13 cellular contexts compared by ENCODE assay signal in the genomic region with DNA sequence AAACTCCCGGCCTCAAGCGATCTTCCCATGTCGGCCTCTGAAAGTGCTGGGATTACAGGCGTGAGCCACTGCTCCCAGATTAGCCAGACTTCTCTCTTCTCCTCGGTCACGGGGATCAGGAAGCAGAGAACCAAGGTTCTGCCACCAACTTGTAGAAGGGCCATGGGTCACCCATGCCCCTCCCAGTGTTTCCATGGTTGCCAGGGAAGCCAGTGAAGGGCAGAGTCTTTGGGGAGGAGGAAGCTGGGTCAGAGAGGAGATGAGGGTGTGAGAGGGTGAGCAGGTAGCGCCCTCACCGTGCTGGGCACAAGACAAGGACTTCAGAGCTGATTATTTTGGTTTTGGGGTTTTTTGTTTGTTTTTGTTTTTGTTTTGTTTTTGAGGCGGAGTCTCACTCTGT.
DNase-seq lines count a peak whose midpoint lies in the region; ATAC-seq and TF ChIP-seq lines count a peak whose summit lies in the region.
"Had no signal": no experiment of that assay in that cellular context is flagged by ENCODE, and none has a peak within 500 bp of the region (broad histone marks: within the 10 kb centered on the region; RNA-seq: fewer than 3 reads in every experiment).

No MANE protein-coding gene starts in this region.

- H3K4me3 Mint-ChIP-seq in CD4-positive, alpha-beta T cell, result no peak overlapping the region

- H4K20me1 ChIP-seq in osteoblast (ENCODE audit: insufficient read depth, low read length), result no peaks in the 10 kb centered on the region

- DNase-seq in CD4-positive, alpha-beta T cell, result no peak
- peak; percentile 59 for DNase-seq in NOMO-1 treated with DMSO at 0.1 percent for 48 hours (lab: John Stamatoyannopoulos, UW; ENCODE audit: unreplicated experiment)
- peak in 1 of 2 donors; percentile 43 for DNase-seq in heart right ventricle
- peak; percentile 34 for DNase-seq in osteoblast (ENCODE audit: insufficient read length, low spot score, missing footprints)
- DNase-seq in stimulated activated naive CD4-positive, alpha-beta T cell treated with Interleukin-2 at 50 U/mL for 16 hours (lab: John Stamatoyannopoulos, UW), result no peak
- no peak for DNase-seq in GM10248 (ENCODE audit: extremely low spot score)
- no peak for DNase-seq in activated CD4-positive, alpha-beta T cell treated with anti-CD3 and anti-CD28 coated beads for 48 hours
- DNase-seq: brain microvascular endothelial cell, NCI-H1694 treated with DMSO at 0.1 percent for 48 hours, PC-9, uterus had no signal

- H3K4me1 ChIP-seq in heart right ventricle, result peaks cover 10 to 84% (median 30%) of the 10 kb centered on the region in 9 donors
- peaks cover 12% of the 10 kb centered on the region for H3K4me1 ChIP-seq in osteoblast (ENCODE audit: insufficient read depth, low read length)
- H3K4me1 ChIP-seq: prostate gland had no signal

- no peaks in the 10 kb centered on the region for H3K36me3 Mint-ChIP-seq in CD4-positive, alpha-beta T cell (ENCODE audit: low read depth)

- CTCF ChIA-PET in CD4-positive, alpha-beta T cell (lab: Charles Lee), result no interaction called here
- CTCF ChIA-PET in GM10248 (lab: Yijun Ruan, JAX), result interaction anchor here (1.2 to 13.4 kb wide), 5 partner anchors 9 to 147 kb away, joined by 3 to 109 read pairs (median 5); no protein-coding TSS in a partner anchor

- H2AFZ ChIP-seq in osteoblast (ENCODE audit: low read length), result no peak overlapping the region
- H2AFZ ChIP-seq: PC-9 had no signal

- H3K79me2 ChIP-seq in osteoblast (ENCODE audit: insufficient read depth, low read length), result no peaks in the 10 kb centered on the region

- H3K9me3 ChIP-seq in CD4-positive, alpha-beta T cell (ENCODE audit: control insufficient read depth, low read length), result peaks cover 2% of the 10 kb centered on the region
- H3K9me3 ChIP-seq in heart right ventricle (peaks cover 0 to 6% (median 3%) of the 10 kb centered on the region in 11 donors), osteoblast (ENCODE audit: low read depth, low read length) (peaks cover 6% of the 10 kb centered on the region)
- H3K9me3 ChIP-seq: prostate gland, uterus had no signal

- peaks cover 55% of the 10 kb centered on the region for H3K4me1 Mint-ChIP-seq in CD4-positive, alpha-beta T cell (ENCODE audit: low read depth)

- no peaks in the 10 kb centered on the region for H3K27me3 Mint-ChIP-seq in CD4-positive, alpha-beta T cell

- TF ChIP-seq CTCF in CD4-positive, alpha-beta T cell (IDR thresholded peaks at IDR 0.05), result no peak
- no peak for TF ChIP-seq CTCF in heart right ventricle (IDR thresholded peaks at IDR 0.05)
- TF ChIP-seq CTCF in osteoblast (IDR thresholded peaks at IDR 0.05; ENCODE audit: extremely low read depth, low read depth, low read length), result no peak
- no peak for TF ChIP-seq CTCF in GM10248 (IDR thresholded peaks at IDR 0.05; ENCODE audit: control extremely low read depth, extremely low read depth, low read depth, missing control alignments)

- H3K27ac Mint-ChIP-seq in CD4-positive, alpha-beta T cell, result peak overlapping the region; percentile 36

- H3K27ac ChIP-seq in CD4-positive, alpha-beta T cell (ENCODE audit: low read depth, low read length), result no peak overlapping the region
- H3K27ac ChIP-seq in heart right ventricle (peak overlapping the region in 9 of 10 donors; percentile 43 to 88 (median 78)), osteoblast (ENCODE audit: low read depth, low read length) (no peak overlapping the region)
- H3K27ac ChIP-seq: brain microvascular endothelial cell, PC-9, prostate gland, uterus had no signal

- H3K36me3 ChIP-seq in heart right ventricle (no peaks in the 10 kb centered on the region), osteoblast (ENCODE audit: insufficient read depth, low read length) (no peaks in the 10 kb centered on the region)
- H3K36me3 ChIP-seq: brain microvascular endothelial cell, prostate gland, uterus had no signal

- POLR2A ChIA-PET in CD4-positive, alpha-beta T cell (lab: Charles Lee), result no interaction called here
- POLR2A ChIA-PET in GM10248 (lab: Yijun Ruan, JAX), result interaction anchor here (1.1 to 5.8 kb wide), 2 partner anchors 20 to 149 kb away, joined by 3 to 60 read pairs; a partner anchor contains a TSS

- no peaks in the 10 kb centered on the region for H3K9me3 Mint-ChIP-seq in CD4-positive, alpha-beta T cell

- no peak overlapping the region for H3K4me2 ChIP-seq in osteoblast (ENCODE audit: insufficient read depth, low read length)
- H3K4me2 ChIP-seq: PC-9 had no signal

- no peak for ATAC-seq in CD4-positive, alpha-beta T cell (ENCODE audit: poor library complexity)
- ATAC-seq in heart right ventricle (peak in 1 of 8 donors; percentile 34), HG02678 (IDR thresholded peaks at IDR 0.05; ENCODE audit: unreplicated experiment) (no peak)

- intact Hi-C loops in CD4-positive, alpha-beta T cell (cut with DNase I, micrococcal nuclease), result no loop called here
- intact Hi-C loops in heart right ventricle (cut with DNase I), result no loop called here

- 82 to 84% methylated on average over 9 of the region's 9 CpGs for WGBS in heart right ventricle, 2 donors

- H3K4me3 ChIP-seq in heart right ventricle (no peak overlapping the region), osteoblast (ENCODE audit: insufficient read depth, low read length) (no peak overlapping the region)
- H3K4me3 ChIP-seq: PC-9, prostate gland, uterus had no signal

- H3K27me3 ChIP-seq in CD4-positive, alpha-beta T cell (ENCODE audit: control insufficient read depth, insufficient read depth, low read length), result no peaks in the 10 kb centered on the region
- H3K27me3 ChIP-seq in heart right ventricle (no peaks in the 10 kb centered on the region), osteoblast (ENCODE audit: insufficient read depth, low read length) (no peaks in the 10 kb centered on the region)
- H3K27me3 ChIP-seq: brain microvascular endothelial cell, uterus had no signal

Comparison
In these comparisons a context has a peak if more than half of its experiments do, and no peak if none do; other contexts are left out.
1. DNase-seq: peak in NOMO-1 treated with DMSO at 0.1 percent for 48 hours (single experiment) and osteoblast (single experiment); none in CD4-positive, alpha-beta T cell (0 of 10), stimulated activated naive CD4-positive, alpha-beta T cell treated with Interleukin-2 at 50 U/mL for 16 hours (single experiment), GM10248 (single experiment) and activated CD4-positive, alpha-beta T cell treated with anti-CD3 and anti-CD28 coated beads for 48 hours (single experiment).
2. H3K27ac ChIP-seq: peak in heart right ventricle (9 of 10); none in CD4-positive, alpha-beta T cell (single experiment) and osteoblast (single experiment).